19 cellular contexts compared by ENCODE assay signal in genomic region chr9:96874201-96874785, GRCh38. TPM values are rescaled to one million over a fixed set of nuclear protein-coding genes. Genes with fewer than 3 reads are reported as not detected.
DNase-seq lines count a peak whose midpoint lies in the region; ATAC-seq and TF ChIP-seq lines count a peak whose summit lies in the region.
"Had no signal": no experiment of that assay in that cellular context is flagged by ENCODE, and none has a peak within 500 bp of the region (broad histone marks: within the 10 kb centered on the region; RNA-seq: fewer than 3 reads in every experiment).

No MANE protein-coding gene starts in this region.

- TF ChIP-seq POLR2A in HCT116 (IDR thresholded peaks at IDR 0.05; ENCODE audit: borderline replicate concordance, extremely low read depth, insufficient read depth, insufficient read length): no peak

- H3K9me3 ChIP-seq in HCT116 (ENCODE audit: control insufficient read depth in 1 of 2, insufficient read depth in 1 of 2, low read depth in 1 of 2, low read length in 2 of 2) (no peaks in the 10 kb centered on the region), smooth muscle cell (replicated peaks; ENCODE audit: low read depth) (no peaks in the 10 kb centered on the region), neural progenitor cell (ENCODE audit: low read depth) (no peaks in the 10 kb centered on the region)
- H3K9me3 ChIP-seq: upper lobe of right lung had no signal

- H4K20me1 ChIP-seq in HCT116 (ENCODE audit: insufficient read depth) (no peaks in the 10 kb centered on the region), smooth muscle cell (ENCODE audit: low read depth) (no peaks in the 10 kb centered on the region), neural progenitor cell (ENCODE audit: low read depth) (no peaks in the 10 kb centered on the region)

- H3K4me2 ChIP-seq in HCT116 (ENCODE audit: low read length) (0 out of 2 replicates have a peak overlapping the region, but pooled peaks have one; percentile 94), smooth muscle cell (peak overlapping the region; percentile 94), neural progenitor cell (no peak overlapping the region)

- POLR2A ChIA-PET in HCT116 (lab: Charles Lee): no interaction called here

- no peaks in the 10 kb centered on the region for H3K27me3 ChIP-seq in HCT116 (ENCODE audit: insufficient read depth, low read length)
- peaks cover 7% of the 10 kb centered on the region for H3K27me3 ChIP-seq in smooth muscle cell (ENCODE audit: low read depth)
- peaks cover 42% of the 10 kb centered on the region for H3K27me3 ChIP-seq in neural progenitor cell

- H3K27ac ChIP-seq in HCT116 (ENCODE audit: low read depth, low read length) (no peak overlapping the region), smooth muscle cell (ENCODE audit: low read depth) (peak overlapping the region; percentile 67), neural progenitor cell (no peak overlapping the region)
- H3K27ac ChIP-seq: parathyroid adenoma had no signal

- peaks cover 4% of the 10 kb centered on the region for H3K27me3 Mint-ChIP-seq in neural progenitor cell (ENCODE audit: insufficient read depth, low read depth)

- H3F3A ChIP-seq in smooth muscle cell (ENCODE audit: low read depth) (no peaks in the 10 kb centered on the region), neural progenitor cell (ENCODE audit: low read depth) (peaks cover 4% of the 10 kb centered on the region)

- H3K9ac ChIP-seq in HCT116 (ENCODE audit: low read length) (no peak overlapping the region), smooth muscle cell (ENCODE audit: low read depth) (peak overlapping the region; percentile 48), neural progenitor cell (no peak overlapping the region)
- H3K9ac ChIP-seq: parathyroid adenoma had no signal

- intact Hi-C loops in HCT116 (cut with micrococcal nuclease): no loop called here

- H3K27ac Mint-ChIP-seq in neural progenitor cell: no peak overlapping the region
- H3K27ac Mint-ChIP-seq: activated naive CD4-positive, alpha-beta T cell treated with anti-CD3 and anti-CD28 coated beads for 36 hours had no signal

- TF ChIP-seq CTCF in HCT116 (IDR thresholded peaks at IDR 0.05 in 2 of 3, conservative IDR thresholded peaks at IDR 0.05 in 1 of 3; ENCODE audit: borderline replicate concordance in 1 of 3, insufficient read depth in 1 of 3, low read depth in 2 of 3, low read length in 2 of 3) (no peak), smooth muscle cell (IDR thresholded peaks at IDR 0.05; ENCODE audit: borderline replicate concordance, insufficient read depth, poor library complexity, severe bottlenecking) (no peak), neural progenitor cell (IDR thresholded peaks at IDR 0.05) (no peak)

- H3K9me2 ChIP-seq in HCT116 (ENCODE audit: insufficient read depth): no peaks in the 10 kb centered on the region

- no peak overlapping the region for H2AFZ ChIP-seq in HCT116 (ENCODE audit: low read depth, low read length, poor library complexity, severe bottlenecking)
- H2AFZ ChIP-seq in smooth muscle cell (ENCODE audit: low read depth): no peak overlapping the region
- no peak overlapping the region for H2AFZ ChIP-seq in neural progenitor cell (replicated peaks)

- H3K79me2 ChIP-seq in HCT116 (ENCODE audit: insufficient read depth, low read length) (no peaks in the 10 kb centered on the region), smooth muscle cell (ENCODE audit: low read depth) (no peaks in the 10 kb centered on the region), neural progenitor cell (ENCODE audit: low read depth) (no peaks in the 10 kb centered on the region)
- H3K79me2 ChIP-seq: parathyroid adenoma had no signal

- H3K36me3 ChIP-seq in HCT116 (ENCODE audit: control insufficient read depth in 1 of 2, insufficient read depth in 2 of 2, low read length in 2 of 2) (no peaks in the 10 kb centered on the region), smooth muscle cell (ENCODE audit: low read depth) (no peaks in the 10 kb centered on the region), neural progenitor cell (no peaks in the 10 kb centered on the region)
- H3K36me3 ChIP-seq: upper lobe of right lung had no signal

- CTCF ChIA-PET in HCT116 (lab: Charles Lee): interaction anchor here (0.9 to 2.5 kb wide), 5 partner anchors 10 to 235 kb away, joined by 3 to 11 read pairs (median 7); partner anchors contain the start of gene ZNF782

- WGBS in smooth muscle cell (ENCODE audit: low lambda C conversion rate): 68% methylated on average over 7 of the region's 7 CpGs

- H3K4me3 ChIP-seq in HCT116 (replicated peaks in 1 of 2; ENCODE audit: low read depth in 1 of 2, low read length in 2 of 2) (no peak overlapping the region), smooth muscle cell (no peak overlapping the region), neural progenitor cell (no peak overlapping the region)

- H3K4me1 ChIP-seq in HCT116 (ENCODE audit: control insufficient read depth in 1 of 2, insufficient read depth in 2 of 2, low read length in 2 of 2) (peaks cover 3 to 26% of the 10 kb centered on the region in 2 experiments; a peak in 3 of 4 replicates), smooth muscle cell (ENCODE audit: low read depth) (peaks cover 2% of the 10 kb centered on the region), neural progenitor cell (no peaks in the 10 kb centered on the region)
- H3K4me1 ChIP-seq: parathyroid adenoma had no signal

- RAD21 ChIA-PET in HCT116 (lab: Charles Lee; ENCODE audit: low non-redundant PET in 1 of 2, low total read pairs in 2 of 2, uncharacterized antibody in 2 of 2, unreplicated experiment in 2 of 2): no interaction called here

- H3K36me3 Mint-ChIP-seq in neural progenitor cell: peaks cover 2% of the 10 kb centered on the region
- H3K36me3 Mint-ChIP-seq: stimulated activated effector memory CD8-positive, alpha-beta T cell treated with anti-CD3 and anti-CD28 coated beads, Interleukin-12 subunit alpha, Interleukin-12 subunit beta, amount 100 ng/mL, for 72 hours had no signal

- TF ChIP-seq RAD21 in HCT116 (IDR thresholded peaks at IDR 0.05; ENCODE audit: low read depth): no peak

- no peak overlapping the region for H3K4me3 Mint-ChIP-seq in neural progenitor cell

- no peak for ATAC-seq in HCT116
- ATAC-seq in HG02852 (IDR thresholded peaks at IDR 0.05; ENCODE audit: unreplicated experiment): no peak
- no peak for ATAC-seq in HG03108 (IDR thresholded peaks at IDR 0.05; ENCODE audit: unreplicated experiment)
- ATAC-seq in GM19467 (IDR thresholded peaks at IDR 0.05; ENCODE audit: unreplicated experiment): no peak

- DNase-seq in HCT116 (ENCODE audit: low read depth, low spot score): no peak
- DNase-seq in SW480 (ENCODE audit: low spot score): peak; percentile 61
- DNase-seq in glomerular visceral epithelial cell (ENCODE audit: extremely low spot score): peak; percentile 34
- DNase-seq in smooth muscle cell (lab: John Stamatoyannopoulos, UW; ENCODE audit: unreplicated experiment): no peak
- no peak for DNase-seq in neural progenitor cell (ENCODE audit: low spot score)
- DNase-seq: C1 segment of cervical spinal cord, Karpas-422, left cardiac atrium, NCI-H1436 treated with DMSO at 0.1 percent for 48 hours, Right ventricle myocardium superior, upper lobe of right lung had no signal

- no TSS peak for BruUV-seq in HCT116 (replicated peaks; lab: Mats Ljungman, UMichigan)

- H3K9me3 Mint-ChIP-seq in neural progenitor cell: no peaks in the 10 kb centered on the region
- H3K9me3 Mint-ChIP-seq: stimulated activated effector memory CD8-positive, alpha-beta T cell treated with anti-CD3 and anti-CD28 coated beads, Interleukin-12 subunit alpha, Interleukin-12 subunit beta, amount 100 ng/mL, for 72 hours had no signal

- peaks cover 9% of the 10 kb centered on the region for H3K4me1 Mint-ChIP-seq in neural progenitor cell

TF ChIP-seq in HCT116, 20 proteins besides CTCF, POLR2A, EP300 and RAD21 (continues in another document):
- no peak for TF ChIP-seq SRF (IDR thresholded peaks at IDR 0.05; ENCODE audit: low read depth)
- no peak for TF ChIP-seq YY1 (IDR thresholded peaks at IDR 0.05; ENCODE audit: extremely low read depth, insufficient replicate concordance, low read depth, low read length)
- TF ChIP-seq POLR2AphosphoS5 (IDR thresholded peaks at IDR 0.05; ENCODE audit: low read depth, low read length): no peak
- no peak for TF ChIP-seq EZH2 (IDR thresholded peaks at IDR 0.05)
- TF ChIP-seq JUND (IDR thresholded peaks at IDR 0.05): no peak
- no peak for TF ChIP-seq ELF1 (IDR thresholded peaks at IDR 0.05; ENCODE audit: borderline replicate concordance, low read depth)
- no peak for TF ChIP-seq ZBTB33 (IDR thresholded peaks at IDR 0.05; ENCODE audit: extremely low read depth, insufficient replicate concordance, low read length)
- no peak for TF ChIP-seq EZH2phosphoT487 (IDR thresholded peaks at IDR 0.05; ENCODE audit: borderline replicate concordance)
- TF ChIP-seq EGR1 (IDR thresholded peaks at IDR 0.05; ENCODE audit: low read depth): no peak
- no peak for TF ChIP-seq CBX3 (IDR thresholded peaks at IDR 0.05; ENCODE audit: low read depth)
- TF ChIP-seq ZFX (IDR thresholded peaks at IDR 0.05): no peak

RNA-seq across cellular contexts. Expression of gene ZNF782, which starts 20.0 kb away (rescaled TPM):
- total RNA-seq in HCT116 (2021; ENCODE audit: unreplicated experiment) (3.7 TPM), smooth muscle cell (4.3 and 6.1 TPM in 2 replicates), neural progenitor cell (ENCODE audit: low replicate concordance) (7.1 and 7.8 TPM in 2 replicates)
- 0.60 and 0.82 TPM in 2 replicates for polyA plus RNA-seq in HCT116 (2012)
- polyA plus RNA-seq in smooth muscle cell: 0.53 and 0.98 TPM in 2 replicates

RNA-seq across cellular contexts. Expression of gene NUTM2G, which starts 54.4 kb away (rescaled TPM):
- total RNA-seq in HCT116 (2021; ENCODE audit: unreplicated experiment): not detected
- polyA plus RNA-seq in HCT116 (2012): 0.27 and 0.42 TPM in 2 replicates
- total RNA-seq in smooth muscle cell: not detected in 2 replicates
- polyA plus RNA-seq in smooth muscle cell: 0.09 and 0.20 TPM in 2 replicates
- total RNA-seq in neural progenitor cell (ENCODE audit: low replicate concordance): not detected in 2 replicates
- total RNA-seq: activated naive CD4-positive, alpha-beta T cell treated with anti-CD3 and anti-CD28 coated beads for 36 hours; dermis blood vessel endothelial cell; fibroblast of lung; left cardiac atrium; Right ventricle myocardium superior; upper lobe of right lung had no signal
- polyA plus RNA-seq: fibroblast of lung had no signal

Comparison
In these comparisons a context has a peak if more than half of its experiments do, and no peak if none do; other contexts are left out.
1. DNase-seq: peak in SW480 (single experiment) and glomerular visceral epithelial cell (single experiment); none in HCT116 (single experiment), smooth muscle cell (single experiment) and neural progenitor cell (single experiment).